Comparison of ENCODE assay signal across 1 cellular context in the genomic region with DNA sequence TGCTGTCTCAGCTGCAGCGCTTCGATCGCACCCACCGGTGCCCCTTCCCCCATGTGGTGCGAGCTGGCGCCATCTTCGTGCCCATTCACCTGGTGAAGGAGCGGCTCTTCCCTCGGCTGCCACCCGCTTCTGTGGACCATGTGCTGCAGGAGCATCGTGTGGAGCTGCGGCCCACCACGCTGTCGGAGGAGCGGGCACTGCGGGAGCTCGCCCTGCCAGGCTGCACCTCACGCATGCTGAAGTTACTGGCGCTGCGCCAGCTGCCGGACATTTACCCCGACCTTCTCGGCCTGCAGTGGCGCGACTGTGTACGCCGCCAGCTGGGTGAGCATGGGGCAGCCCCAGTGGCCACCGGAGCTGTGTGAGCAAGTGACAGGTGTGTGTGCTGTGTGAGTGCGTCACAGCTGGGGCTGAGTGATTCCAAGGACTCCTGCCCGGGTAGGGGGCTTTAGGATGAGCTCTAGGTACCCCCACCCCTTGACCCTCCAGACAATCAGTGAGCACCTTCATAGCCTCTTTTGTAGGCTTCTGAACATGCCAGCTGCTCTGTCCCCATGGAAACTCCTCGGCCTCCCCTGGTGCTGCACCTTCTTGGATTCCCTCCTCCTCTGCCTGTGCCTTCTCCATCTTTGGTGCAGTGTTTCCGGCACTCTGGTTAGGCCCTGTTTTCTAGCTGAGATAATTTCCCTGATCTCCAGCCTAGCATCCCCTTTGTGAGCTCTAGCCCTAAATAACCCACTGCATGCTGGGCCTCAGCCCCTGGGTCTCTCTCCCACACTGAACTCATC.
TF ChIP-seq lines count a peak whose summit lies in the region.

No MANE protein-coding gene starts in this region.

TF ChIP-seq in K562, 482 proteins besides CTCF, POLR2A, EP300 and RAD21:
- TF ChIP-seq ZBTB33 (CRISPR knock-in tag; IDR thresholded peaks at IDR 0.05) = 0 out of 2 replicates have a peak, but pooled peaks have one; percentile 56
- peak; percentile 87 for TF ChIP-seq NFIC (IDR thresholded peaks at IDR 0.05)
- no peak for TF ChIP-seq ELF4 (CRISPR knock-in tag; IDR thresholded peaks at IDR 0.05)
- peak; percentile 49; the same call in 1 of the 2 replicates for TF ChIP-seq NFIX (CRISPR knock-in tag; IDR thresholded peaks at IDR 0.05; ENCODE audit: low read depth)
- TF ChIP-seq RBFOX2 (IDR thresholded peaks at IDR 0.05; ENCODE audit: low read depth, low read length) = peak; percentile 70
- TF ChIP-seq, protein P1, sequence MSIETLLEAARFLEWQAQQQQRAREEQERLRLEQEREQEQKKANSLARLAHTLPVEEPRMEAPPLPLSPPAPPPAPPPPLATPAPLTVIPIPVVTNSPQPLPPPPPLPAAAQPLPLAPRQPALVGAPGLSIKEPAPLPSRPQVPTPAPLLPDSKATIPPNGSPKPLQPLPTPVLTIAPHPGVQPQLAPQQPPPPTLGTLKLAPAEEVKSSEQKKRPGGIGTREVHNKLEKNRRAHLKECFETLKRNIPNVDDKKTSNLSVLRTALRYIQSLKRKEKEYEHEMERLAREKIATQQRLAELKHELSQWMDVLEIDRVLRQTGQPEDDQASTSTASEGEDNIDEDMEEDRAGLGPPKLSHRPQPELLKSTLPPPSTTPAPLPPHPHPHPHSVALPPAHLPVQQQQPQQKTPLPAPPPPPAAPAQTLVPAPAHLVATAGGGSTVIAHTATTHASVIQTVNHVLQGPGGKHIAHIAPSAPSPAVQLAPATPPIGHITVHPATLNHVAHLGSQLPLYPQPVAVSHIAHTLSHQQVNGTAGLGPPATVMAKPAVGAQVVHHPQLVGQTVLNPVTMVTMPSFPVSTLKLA (conservative IDR thresholded peaks at IDR 0.05) = no peak
- peak; percentile 51 for TF ChIP-seq MTA3 (IDR thresholded peaks at IDR 0.05; ENCODE audit: borderline replicate concordance)
- TF ChIP-seq, protein P2, sequence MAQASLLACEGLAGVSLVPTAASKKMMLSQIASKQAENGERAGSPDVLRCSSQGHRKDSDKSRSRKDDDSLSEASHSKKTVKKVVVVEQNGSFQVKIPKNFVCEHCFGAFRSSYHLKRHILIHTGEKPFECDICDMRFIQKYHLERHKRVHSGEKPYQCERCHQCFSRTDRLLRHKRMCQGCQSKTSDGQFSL (CRISPR knock-in tag; IDR thresholded peaks at IDR 0.05) = no peak
- TF ChIP-seq, protein P2 (tag; IDR thresholded peaks at IDR 0.05) = no peak
- TF ChIP-seq RBM22 (IDR thresholded peaks at IDR 0.05; ENCODE audit: low read depth, low read length, poor library complexity, severe bottlenecking) = peak; percentile 73
- peak; percentile 65 for TF ChIP-seq POLR2G (IDR thresholded peaks at IDR 0.05; ENCODE audit: low read depth, low read length)
